ENCODE assay signal across 8 cellular contexts in genomic region chr22:46763051-46763705, GRCh38. TPM values are rescaled to one million over a fixed set of nuclear protein-coding genes. Genes with fewer than 3 reads are reported as not detected.
A peak's percentile ranks its signal among the peaks of the same experiment; 100 is the strongest.
DNase-seq lines count a peak whose midpoint lies in the region; FAIRE-seq and TF ChIP-seq lines count a peak whose summit lies in the region.

No MANE protein-coding gene starts in this region.

- H2AFZ ChIP-seq in OCI-LY1 (ENCODE audit: low read length): no peak overlapping the region

- DNase-seq in GM12891 (ENCODE audit: insufficient read length, low spot score) (peak; percentile 66), H7 (no peak), breast epithelium (ENCODE audit: low spot score in 2 of 2) (no peak), kidney epithelial cell (ENCODE audit: low read depth) (no peak), KG1 (lab: John Stamatoyannopoulos, UW) (no peak), NCI-H2171 (lab: John Stamatoyannopoulos, UW) (no peak)

- peak overlapping the region; percentile 90 for H3K27ac ChIP-seq in OCI-LY1 (ENCODE audit: low read depth, low read length, poor library complexity, severe bottlenecking)
- peak overlapping the region; percentile 94 to 98 for H3K27ac ChIP-seq in breast epithelium
- H3K27ac ChIP-seq in subcutaneous abdominal adipose tissue (ENCODE audit: low read depth, low read length): peak overlapping the region; percentile 99

- FAIRE-seq in GM12891 (lab: Jason Lieb, UNC): no peak

- H3K4me1 ChIP-seq in OCI-LY1 (ENCODE audit: insufficient read depth, low read length, severe bottlenecking): peaks cover 64% of the 10 kb centered on the region
- H3K4me1 ChIP-seq in breast epithelium: peaks cover 0 to 5% of the 10 kb centered on the region in 2 donors
- H3K4me1 ChIP-seq in subcutaneous abdominal adipose tissue (ENCODE audit: control insufficient read depth in 5 of 5, insufficient read depth in 5 of 5, low read length in 5 of 5): peaks cover 0 to 66% (median 36%) of the 10 kb centered on the region in 5 donors

- H3K9me3 ChIP-seq in OCI-LY1 (ENCODE audit: low read length) (no peaks in the 10 kb centered on the region), breast epithelium (no peaks in the 10 kb centered on the region), subcutaneous abdominal adipose tissue (ENCODE audit: control insufficient read depth in 5 of 5, low read length in 5 of 5) (no peaks in the 10 kb centered on the region)

- H3F3A ChIP-seq in OCI-LY1 (ENCODE audit: insufficient read depth, low read length): peaks cover 6% of the 10 kb centered on the region; the same call in 1 of the 2 replicates

- H3K27me3 ChIP-seq in H7 (ENCODE audit: control insufficient read depth, insufficient read depth, low read length) (no peaks in the 10 kb centered on the region), OCI-LY1 (ENCODE audit: insufficient read depth, low read length) (no peaks in the 10 kb centered on the region), breast epithelium (no peaks in the 10 kb centered on the region), kidney epithelial cell (ENCODE audit: control insufficient read depth, insufficient read depth, low read length) (no peaks in the 10 kb centered on the region), subcutaneous abdominal adipose tissue (ENCODE audit: control insufficient read depth in 5 of 5, insufficient read depth in 4 of 5, low read length in 5 of 5) (no peaks in the 10 kb centered on the region)

- H3K4me3 ChIP-seq in H7 (ENCODE audit: insufficient read depth, low read depth, low read length) (peak overlapping the region; percentile 82), OCI-LY1 (ENCODE audit: low read depth, low read length, poor library complexity, severe bottlenecking) (peak overlapping the region; percentile 93), breast epithelium (peak overlapping the region; percentile 90 to 98 (median 94)), kidney epithelial cell (ENCODE audit: low read depth, low read length) (peak overlapping the region; percentile 92), subcutaneous abdominal adipose tissue (ENCODE audit: low read depth in 1 of 5, low read length in 5 of 5) (peak overlapping the region; percentile 85 to 94 (median 93))

- H4K20me1 ChIP-seq in OCI-LY1 (ENCODE audit: insufficient read depth, low read length): no peaks in the 10 kb centered on the region

- peak overlapping the region; percentile 89 for H3K4me2 ChIP-seq in OCI-LY1 (ENCODE audit: low read length)

- intact Hi-C loops in breast epithelium (cut with DNase I; ENCODE audit: low total_unique reads): no loop called here

- no peak; the same call in 1 of the 2 replicates for TF ChIP-seq POLR2A in GM12891 (IDR thresholded peaks at IDR 0.05; ENCODE audit: low read depth, low read length)
- no peak for TF ChIP-seq POLR2A in breast epithelium (IDR thresholded peaks at IDR 0.05)

- no peaks in the 10 kb centered on the region for H3K36me3 ChIP-seq in H7 (replicated peaks; ENCODE audit: control insufficient read depth, insufficient read depth, low read length)
- H3K36me3 ChIP-seq in OCI-LY1 (ENCODE audit: insufficient read depth, low read length): peaks cover 6% of the 10 kb centered on the region; the same call in 1 of the 2 replicates
- H3K36me3 ChIP-seq in breast epithelium: no peaks in the 10 kb centered on the region
- no peaks in the 10 kb centered on the region for H3K36me3 ChIP-seq in kidney epithelial cell (ENCODE audit: control insufficient read depth, insufficient read depth, low read length)
- H3K36me3 ChIP-seq in subcutaneous abdominal adipose tissue (ENCODE audit: control insufficient read depth in 5 of 5, insufficient read depth in 5 of 5, low read length in 5 of 5): peaks cover 0 to 10% (median 0%) of the 10 kb centered on the region in 5 donors

- H3K79me2 ChIP-seq in OCI-LY1 (ENCODE audit: insufficient read depth, low read length): peaks cover 32% of the 10 kb centered on the region

- no peaks in the 10 kb centered on the region for H3K9me2 ChIP-seq in OCI-LY1 (ENCODE audit: low read depth, low read length)

- H3K9ac ChIP-seq in OCI-LY1 (ENCODE audit: low read length): peak overlapping the region; percentile 97
- peak overlapping the region; percentile 71 to 97 (median 95) for H3K9ac ChIP-seq in subcutaneous abdominal adipose tissue (ENCODE audit: low read length in 5 of 5)

- TF ChIP-seq CTCF in OCI-LY1 (IDR thresholded peaks at IDR 0.05; ENCODE audit: low read length) (no peak), breast epithelium (IDR thresholded peaks at IDR 0.05) (no peak), kidney epithelial cell (IDR thresholded peaks at IDR 0.05; ENCODE audit: insufficient read depth, low read length, poor library complexity, severe bottlenecking) (no peak)

TF ChIP-seq in GM12891, 5 proteins besides CTCF, POLR2A, EP300 and RAD21:
- TF ChIP-seq TAF1 (IDR thresholded peaks at IDR 0.05; ENCODE audit: low read depth, low read length) (peak; percentile 38; the same call in 1 of the 2 replicates), PAX5 (IDR thresholded peaks at IDR 0.05; ENCODE audit: insufficient read depth, low read length, severe bottlenecking) (no peak), SPI1 (IDR thresholded peaks at IDR 0.05; ENCODE audit: low read depth, low read length) (no peak), POU2F2 (IDR thresholded peaks at IDR 0.05; ENCODE audit: low read depth, low read length) (peak; percentile 78; the same call in 1 of the 2 replicates), POLR2AphosphoS5 (IDR thresholded peaks at IDR 0.05; ENCODE audit: low read depth, low read length) (0 out of 2 replicates have a peak, but pooled peaks have one; percentile 26)

RNA-seq across cellular contexts. Expression of gene TBC1D22A, which starts 0.7 kb away (rescaled TPM):
- 41.0 TPM for polyA plus RNA-seq in GM12891 (2012; ENCODE audit: low read depth, missing spikeins)
- 8.2 and 9.7 TPM in 2 replicates for total RNA-seq in H7 (2014; rRNA removed; shearing (Covaris generic))
- total RNA-seq in breast epithelium (10 to 100 TPM; 19.0 to 23.6 (median 23.6) TPM), kidney epithelial cell (25.7 and 33.5 TPM in 2 replicates)

RNA-seq across cellular contexts. Expression of gene CERK, which starts 25.1 kb away (rescaled TPM):
- polyA plus RNA-seq in GM12891 (2012; ENCODE audit: low read depth, missing spikeins): 19.5 TPM
- total RNA-seq in H7 (2014; rRNA removed; shearing (Covaris generic)): 54.8 and 57.2 TPM in 2 replicates
- total RNA-seq in breast epithelium (10 to 100 TPM; 23.3 to 37.3 (median 26.5) TPM), kidney epithelial cell (46.3 and 48.9 TPM in 2 replicates)
